ENCODE assay signal across 12 cellular contexts in genomic region chr12:46124132-46124847, GRCh38.
DNase-seq lines count a peak whose midpoint lies in the region; ATAC-seq, FAIRE-seq and TF ChIP-seq lines count a peak whose summit lies in the region.
"Had no signal": no experiment of that assay in that cellular context is flagged by ENCODE, and none has a peak within 500 bp of the region (broad histone marks: within the 10 kb centered on the region; RNA-seq: fewer than 3 reads in every experiment).

No MANE protein-coding gene starts in this region.

- DNase-seq in H1 (ENCODE audit: low read depth in 1 of 2, low spot score in 2 of 2) = no peak
- no peak for DNase-seq in body of pancreas
- DNase-seq in foreskin keratinocyte = no peak
- DNase-seq in natural killer cell treated with Interleukin-12 subunit alpha and Interleukin-12 subunit beta and Interleukin-15 and Interleukin-18, amount 100 ng/mL, for 72 hours (ENCODE audit: low spot score) = no peak
- no peak for DNase-seq in upper lobe of right lung

- H3K4me3 ChIP-seq in Loucy (ENCODE audit: low read length, poor library complexity, severe bottlenecking) (no peak overlapping the region), H1 (ENCODE audit: extremely low read depth in 1 of 4, insufficient read depth in 2 of 4, low read depth in 3 of 4, low read length in 4 of 4) (no peak overlapping the region), parathyroid adenoma (ENCODE audit: low read depth, low read length) (no peak overlapping the region), body of pancreas (no peak overlapping the region), upper lobe of right lung (no peak overlapping the region)
- H3K4me3 ChIP-seq: cardiac muscle cell, stomach had no signal

- POLR2A ChIA-PET in H1 (lab: Charles Lee; ENCODE audit: partially characterized antibody) = interaction anchor here (0.9 to 1.7 kb wide), 3 partner anchors 49 to 234 kb away, joined by 3 to 5 read pairs (median 4); partner anchors contain the start of gene SLC38A1

- H3K9ac ChIP-seq in Loucy (ENCODE audit: low read depth, low read length, poor library complexity, severe bottlenecking) (no peak overlapping the region), H1 (replicated peaks in 1 of 4; ENCODE audit: extremely low read depth in 1 of 4, low read depth in 3 of 4, low read length in 3 of 4) (no peak overlapping the region), parathyroid adenoma (no peak overlapping the region)

- CTCF ChIA-PET in H1 (lab: Charles Lee; ENCODE audit: partially characterized antibody) = interaction anchor here (0.6 to 3.1 kb wide), 52 partner anchors 10 to 947 kb away, joined by 3 to 23 read pairs (median 3); no protein-coding TSS in a partner anchor

- H3K56ac ChIP-seq in H1 (replicated peaks; ENCODE audit: insufficient read length, low read depth, low read length) = no peak overlapping the region

- no peak for FAIRE-seq in H1 (lab: Jason Lieb, UNC)

- no peak overlapping the region for H2BK12ac ChIP-seq in H1 (ENCODE audit: low read depth, low read length)

- H3K27ac Mint-ChIP-seq in natural killer cell treated with Interleukin-12 subunit alpha and Interleukin-12 subunit beta and Interleukin-15 and Interleukin-18, amount 100 ng/mL, for 72 hours = no peak overlapping the region

- no peak overlapping the region for H2BK15ac ChIP-seq in H1 (ENCODE audit: low read length)

- ATAC-seq in GM21423 (IDR thresholded peaks at IDR 0.05; ENCODE audit: unreplicated experiment) (peak; percentile 40), body of pancreas (no peak), foreskin keratinocyte (no peak), upper lobe of right lung (no peak)
- no peak for ATAC-seq in natural killer cell treated with Interleukin-12 subunit alpha and Interleukin-12 subunit beta and Interleukin-15 and Interleukin-18, amount 100 ng/mL, for 72 hours

- H4K5ac ChIP-seq in H1 (ENCODE audit: insufficient read length, low read depth, low read length) = no peak overlapping the region

- no peaks in the 10 kb centered on the region for H4K20me1 ChIP-seq in Loucy (ENCODE audit: insufficient read depth, low read length, poor library complexity, severe bottlenecking)
- no peaks in the 10 kb centered on the region for H4K20me1 ChIP-seq in H1 (replicated peaks in 1 of 2; ENCODE audit: control insufficient read depth in 1 of 2, insufficient read depth in 2 of 2, low read length in 2 of 2)

- H3K4me3 Mint-ChIP-seq in natural killer cell treated with Interleukin-12 subunit alpha and Interleukin-12 subunit beta and Interleukin-15 and Interleukin-18, amount 100 ng/mL, for 72 hours = no peak overlapping the region

- H2BK120ac ChIP-seq in H1 (replicated peaks; ENCODE audit: low read depth, low read length) = no peak overlapping the region

- H3K36me3 ChIP-seq in Loucy (ENCODE audit: insufficient read depth, low read length) (no peaks in the 10 kb centered on the region), H1 (ENCODE audit: control insufficient read depth in 2 of 4, insufficient read depth in 4 of 4, low read length in 3 of 4) (no peaks in the 10 kb centered on the region), parathyroid adenoma (ENCODE audit: control insufficient read depth, insufficient read depth, low read length) (no peaks in the 10 kb centered on the region), body of pancreas (replicated peaks in 1 of 2; ENCODE audit: insufficient read depth in 1 of 2, low read depth in 2 of 2) (no peaks in the 10 kb centered on the region), upper lobe of right lung (no peaks in the 10 kb centered on the region)
- H3K36me3 ChIP-seq: cardiac muscle cell, stomach had no signal

- H3K23me2 ChIP-seq in H1 (ENCODE audit: low read depth, low read length) = no peaks in the 10 kb centered on the region

- intact Hi-C loops in body of pancreas (cut with DNase I) (loop anchor here (10.0 kb wide), 1 partner anchor 181 kb away; no protein-coding TSS in a partner anchor), upper lobe of right lung (cut with DNase I) (no loop called here)

- no peak overlapping the region for H3K23ac ChIP-seq in H1 (ENCODE audit: insufficient read length)

- H3K18ac ChIP-seq in H1 (ENCODE audit: extremely low read depth, low read length) = no peak overlapping the region

- no peak overlapping the region for H3K4ac ChIP-seq in H1 (replicated peaks; ENCODE audit: insufficient read length, low read depth, low read length)

- TF ChIP-seq EP300 in H1 (IDR thresholded peaks at IDR 0.05; ENCODE audit: borderline replicate concordance in 1 of 2, low read depth in 2 of 2, low read length in 2 of 2) = no peak

- no peak for TF ChIP-seq RAD21 in H1 (IDR thresholded peaks at IDR 0.05 in 1 of 2, conservative IDR thresholded peaks at IDR 0.05 in 1 of 2; ENCODE audit: low read depth in 2 of 2, low read length in 2 of 2)

- H3K27ac ChIP-seq in H1 (ENCODE audit: low read depth, low read length) (no peak overlapping the region), parathyroid adenoma (peak overlapping the region; percentile 83), body of pancreas (no peak overlapping the region), foreskin keratinocyte (no peak overlapping the region), upper lobe of right lung (no peak overlapping the region)
- H3K27ac ChIP-seq: cardiac muscle cell, RWPE1, stomach had no signal

- H3K4me2 ChIP-seq in Loucy (ENCODE audit: low read depth, low read length, poor library complexity, severe bottlenecking) (no peak overlapping the region), H1 (ENCODE audit: insufficient read depth in 1 of 2, low read depth in 2 of 2, low read length in 2 of 2) (no peak overlapping the region), parathyroid adenoma (ENCODE audit: low read length) (peak overlapping the region; percentile 36)

- no peak for TF ChIP-seq CTCF in Loucy (conservative IDR thresholded peaks at IDR 0.05; ENCODE audit: low read length)
- no peak for TF ChIP-seq CTCF in H1 (IDR thresholded peaks at IDR 0.05; ENCODE audit: control extremely low read depth in 1 of 3, insufficient read depth in 1 of 3, low read depth in 1 of 3, low read length in 3 of 3)
- TF ChIP-seq CTCF in parathyroid adenoma (IDR thresholded peaks at IDR 0.05) = no peak
- no peak for TF ChIP-seq CTCF in body of pancreas (IDR thresholded peaks at IDR 0.05)
- no peak for TF ChIP-seq CTCF in foreskin keratinocyte (conservative IDR thresholded peaks at IDR 0.05)
- TF ChIP-seq CTCF in upper lobe of right lung (IDR thresholded peaks at IDR 0.05) = no peak

- no peak overlapping the region for H3K14ac ChIP-seq in H1 (ENCODE audit: insufficient read length)

- H4K8ac ChIP-seq in H1 (ENCODE audit: extremely low read depth, insufficient read depth, low read length) = no peak overlapping the region

- no peaks in the 10 kb centered on the region for H3F3A ChIP-seq in Loucy (ENCODE audit: low read depth)

- WGBS in H1 (ENCODE audit: extremely low coverage in 1 of 2, insufficient coverage in 1 of 2, insufficient read length in 1 of 2, insufficient replicate concordance in 2 of 2, low coverage in 1 of 2, low lambda C conversion rate in 2 of 2, missing lambda C conversion rate in 1 of 2), 2 experiments = 81% methylated on average over 5 of the region's 5 CpGs; no CpG with 5 or more reads in 1 of the 2 experiments
- 28 to 33% methylated on average over 5 of the region's 5 CpGs for WGBS in body of pancreas, 2 donors

- H2AFZ ChIP-seq in Loucy (ENCODE audit: low read length) = peak overlapping the region; percentile 67; the same call in 1 of the 2 replicates
- H2AFZ ChIP-seq in H1 (ENCODE audit: low read length) = peak overlapping the region; percentile 78
- H2AFZ ChIP-seq in parathyroid adenoma = peak overlapping the region; percentile 78

- TF ChIP-seq POLR2A in H1 (IDR thresholded peaks at IDR 0.05; ENCODE audit: control extremely low read depth in 1 of 2, low read depth in 2 of 2, low read length in 2 of 2) = no peak
- TF ChIP-seq POLR2A in body of pancreas (IDR thresholded peaks at IDR 0.05) = no peak

- H3K79me2 ChIP-seq in Loucy (ENCODE audit: insufficient read depth, low read length) = no peaks in the 10 kb centered on the region
- no peaks in the 10 kb centered on the region for H3K79me2 ChIP-seq in H1 (ENCODE audit: control insufficient read depth in 1 of 2, insufficient read depth in 2 of 2, low read length in 2 of 2)
- no peaks in the 10 kb centered on the region for H3K79me2 ChIP-seq in parathyroid adenoma

- no peaks in the 10 kb centered on the region for H3K4me1 ChIP-seq in Loucy (ENCODE audit: insufficient read depth, low read length, poor library complexity, severe bottlenecking)
- no peaks in the 10 kb centered on the region for H3K4me1 ChIP-seq in H1 (replicated peaks in 1 of 4; ENCODE audit: control insufficient read depth in 3 of 4, insufficient read depth in 4 of 4, low read length in 3 of 4)
- H3K4me1 ChIP-seq in parathyroid adenoma = peaks cover 20% of the 10 kb centered on the region
- H3K4me1 ChIP-seq in body of pancreas = peaks cover 10% of the 10 kb centered on the region
- H3K4me1 ChIP-seq in foreskin keratinocyte = peaks cover 7% of the 10 kb centered on the region
- no peaks in the 10 kb centered on the region for H3K4me1 ChIP-seq in upper lobe of right lung

- H3K27me3 ChIP-seq in Loucy (ENCODE audit: insufficient read depth, low read length, poor library complexity, severe bottlenecking) = no peaks in the 10 kb centered on the region
- H3K27me3 ChIP-seq in H1 (replicated peaks in 1 of 4; ENCODE audit: control insufficient read depth in 3 of 4, extremely low read depth in 1 of 4, insufficient read depth in 3 of 4, low read length in 3 of 4) = no peaks in the 10 kb centered on the region
- H3K27me3 ChIP-seq in parathyroid adenoma (ENCODE audit: control insufficient read depth, insufficient read depth, low read length) = no peaks in the 10 kb centered on the region
- H3K27me3 ChIP-seq in body of pancreas = no peaks in the 10 kb centered on the region
- H3K27me3 ChIP-seq in foreskin keratinocyte = no peaks in the 10 kb centered on the region
- no peaks in the 10 kb centered on the region for H3K27me3 ChIP-seq in upper lobe of right lung
- H3K27me3 ChIP-seq: stomach had no signal

- H3K9me3 ChIP-seq in Loucy (ENCODE audit: insufficient read depth, low read depth, low read length) = no peaks in the 10 kb centered on the region
- no peaks in the 10 kb centered on the region for H3K9me3 ChIP-seq in H1 (ENCODE audit: insufficient read depth in 2 of 2, low read depth in 1 of 2, low read length in 1 of 2)
- H3K9me3 ChIP-seq in parathyroid adenoma (ENCODE audit: control insufficient read depth, low read length) = no peaks in the 10 kb centered on the region
- H3K9me3 ChIP-seq in body of pancreas = no peaks in the 10 kb centered on the region
- H3K9me3 ChIP-seq in upper lobe of right lung = no peaks in the 10 kb centered on the region
- H3K9me3 ChIP-seq: stomach had no signal

- peaks cover 33% of the 10 kb centered on the region in 2 donors for H3K27me3 Mint-ChIP-seq in natural killer cell treated with Interleukin-12 subunit alpha and Interleukin-12 subunit beta and Interleukin-15 and Interleukin-18, amount 100 ng/mL, for 72 hours

- no peaks in the 10 kb centered on the region for H3K36me3 Mint-ChIP-seq in natural killer cell treated with Interleukin-12 subunit alpha and Interleukin-12 subunit beta and Interleukin-15 and Interleukin-18, amount 100 ng/mL, for 72 hours
- H3K36me3 Mint-ChIP-seq: activated CD4-positive, alpha-beta memory T cell treated with anti-CD3 and anti-CD28 coated beads for 36 hours had no signal

- H3K9me3 Mint-ChIP-seq in natural killer cell treated with Interleukin-12 subunit alpha and Interleukin-12 subunit beta and Interleukin-15 and Interleukin-18, amount 100 ng/mL, for 72 hours = no peaks in the 10 kb centered on the region
- H3K9me3 Mint-ChIP-seq: activated CD4-positive, alpha-beta memory T cell treated with anti-CD3 and anti-CD28 coated beads for 36 hours had no signal

- H2BK5ac ChIP-seq in H1 (ENCODE audit: low read depth, low read length) = no peak overlapping the region

- peaks cover 4 to 7% of the 10 kb centered on the region in 2 donors for H3K4me1 Mint-ChIP-seq in natural killer cell treated with Interleukin-12 subunit alpha and Interleukin-12 subunit beta and Interleukin-15 and Interleukin-18, amount 100 ng/mL, for 72 hours (ENCODE audit: low read depth in 2 of 2)

- H2AK5ac ChIP-seq in H1 (ENCODE audit: low read depth, low read length) = no peak overlapping the region

- no peaks in the 10 kb centered on the region for H3K79me1 ChIP-seq in H1 (ENCODE audit: low read depth, low read length)

- no peak overlapping the region for H2BK20ac ChIP-seq in H1 (ENCODE audit: low read length)

- no peak overlapping the region for H4K91ac ChIP-seq in H1 (replicated peaks; ENCODE audit: insufficient read length, low read length)

- H3K9me2 ChIP-seq in Loucy (replicated peaks; ENCODE audit: low read depth, low read length) = no peaks in the 10 kb centered on the region
